ENCODE assay signal across 28 cellular contexts in the genomic region with DNA sequence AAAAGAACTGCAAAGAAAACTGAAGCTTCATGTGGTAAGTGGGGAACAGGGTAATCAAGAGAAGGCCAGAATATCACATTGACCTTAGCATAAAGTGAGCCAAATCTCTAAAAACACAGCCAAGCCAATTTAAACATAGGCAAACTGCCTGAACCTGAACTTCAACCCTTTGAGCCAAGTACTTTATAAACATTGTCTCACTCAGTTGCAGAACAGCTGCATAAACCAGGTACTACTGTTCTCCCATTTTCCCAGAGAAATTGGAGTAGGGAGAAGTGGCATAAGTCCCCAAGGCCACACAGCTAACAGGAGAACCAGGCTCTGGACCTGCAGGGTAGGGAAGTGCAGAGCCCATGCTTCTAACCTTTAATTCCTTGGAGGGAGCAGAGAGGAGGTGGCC.
"Had no signal": no experiment of that assay in that cellular context is flagged by ENCODE, and none has a peak within 500 bp of the region (broad histone marks: within the 10 kb centered on the region; RNA-seq: fewer than 3 reads in every experiment).

No MANE protein-coding gene starts in this region.

- H3K27me3 ChIP-seq: ascending aorta, brain microvascular endothelial cell, heart left ventricle, ovary, sigmoid colon, vagina had no signal

- H3K4me3 ChIP-seq: ascending aorta, heart left ventricle, ovary, prostate gland, sigmoid colon, smooth muscle cell, vagina had no signal

- H3K4me1 ChIP-seq: ascending aorta, heart left ventricle, prostate gland, sigmoid colon, vagina had no signal

- H3K36me3 ChIP-seq: brain microvascular endothelial cell, ovary, prostate gland, sigmoid colon, vagina had no signal

- H3K9me3 ChIP-seq: ascending aorta, heart left ventricle, ovary, prostate gland, sigmoid colon, vagina had no signal

- H3K27ac ChIP-seq: ascending aorta, brain microvascular endothelial cell, heart left ventricle, ovary, prostate gland, sigmoid colon, vagina had no signal

- ATAC-seq: esophagus mucosa; heart left ventricle; left ventricle myocardium superior; naive thymus-derived CD4-positive, alpha-beta T cell; T-helper 17 cell had no signal

- H3K4me2 ChIP-seq: smooth muscle cell had no signal

- DNase-seq: activated CD4-positive, alpha-beta memory T cell treated with anti-CD3 and anti-CD28 coated beads for 36 hours; activated CD4-positive, alpha-beta T cell treated with anti-CD3 and anti-CD28 coated beads, Interleukin-2, amount 10 ng/mL, durations not matched to agents 24 days and 14 days; activated CD4-positive, CD25-positive, alpha-beta regulatory T cell treated with anti-CD3 and anti-CD28 coated beads, Interleukin-2, amount 50 U/mL, for 72 hours; activated CD8-positive, alpha-beta memory T cell treated with anti-CD3 and anti-CD28 coated beads, Interleukin-2, amount 50 U/mL, for 4 hours; activated effector memory CD4-positive, alpha-beta T cell treated with anti-CD3 and anti-CD28 coated beads, Interleukin-2, amount 50 U/mL, for 16 hours; activated naive CD4-positive, alpha-beta T cell treated with anti-CD3 and anti-CD28 coated beads for 36 hours; activated naive CD8-positive, alpha-beta T cell treated with anti-CD3 and anti-CD28 coated beads for 36 hours; activated T-cell treated with anti-CD3 and anti-CD28 coated beads, Interleukin-2, amount 50 U/mL, for 1 hour; brain microvascular endothelial cell; endodermal cell; foreskin fibroblast; heart left ventricle; left ventricle myocardium superior; mammary epithelial cell; naive thymus-derived CD4-positive, alpha-beta T cell; ovary; retina; sigmoid colon; stimulated activated CD4-positive, alpha-beta T cell treated with anti-CD3 and anti-CD28 coated beads, Interleukin-1b, Interleukin-23, amount 100 ng/mL, for 48 hours; stimulated activated naive CD4-positive, alpha-beta T cell; T-helper 17 cell; T1000; trophoblast cell had no signal
